35 cellular contexts compared by ENCODE assay signal in the genomic region with DNA sequence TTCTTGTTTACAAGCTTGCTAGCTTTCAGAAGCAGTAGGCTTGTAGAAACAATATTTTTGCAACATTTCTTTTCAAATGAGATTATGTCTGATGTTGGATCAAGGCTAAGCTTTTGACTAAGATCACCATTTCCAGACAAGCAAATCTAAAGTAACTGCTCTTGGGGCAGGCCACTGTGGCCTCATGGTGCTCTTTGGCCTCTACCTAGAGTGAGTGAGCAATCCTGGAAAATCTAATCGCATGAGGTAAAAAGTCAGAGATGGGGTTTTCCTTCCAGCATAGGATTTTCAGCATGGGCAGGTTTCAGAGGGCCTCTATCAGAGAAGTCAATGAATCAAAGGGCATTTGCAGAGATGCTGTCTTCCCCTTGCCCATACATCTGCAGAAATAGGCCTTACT.
"Had no signal": no experiment of that assay in that cellular context is flagged by ENCODE, and none has a peak within 500 bp of the region (broad histone marks: within the 10 kb centered on the region; RNA-seq: fewer than 3 reads in every experiment).

No MANE protein-coding gene starts in this region.

- H3K9me3 ChIP-seq: MG63 had no signal

- H3K27me3 ChIP-seq: MG63 had no signal

- H3K27ac ChIP-seq: KMS-11 had no signal

- H3K36me3 ChIP-seq: MG63 had no signal

- H3K4me3 ChIP-seq: MG63 had no signal

- DNase-seq: Karpas-422, Kasumi-1, MG63, MM.1S, MV-4-11, NCI-H1048, NCI-H1092, NCI-H1092 treated with DMSO at 0.1 percent for 48 hours, NCI-H1105, NCI-H1105 treated with DMSO at 0.1 percent for 48 hours, NCI-H1417, NCI-H1417 treated with DMSO at 0.1 percent for 48 hours, NCI-H1436, NCI-H1436 treated with DMSO at 0.1 percent for 48 hours, NCI-H146, NCI-H1694, NCI-H1694 treated with DMSO at 0.1 percent for 48 hours, NCI-H187, NCI-H187 treated with DMSO at 0.1 percent for 48 hours, NCI-H1930, NCI-H2029, NCI-H2029 treated with DMSO at 0.1 percent for 48 hours, NCI-H2081, NCI-H2081 treated with DMSO at 0.1 percent for 48 hours, NCI-H2107, NCI-H2171, NCI-H2171 treated with DMSO at 0.1 percent for 48 hours, NCI-H226, NCI-H345, NCI-H446, NCI-H446 treated with DMSO at 0.1 percent for 48 hours, NCI-H510A, NCI-H510A treated with DMSO at 0.1 percent for 48 hours, NCI-H524 had no signal

- H3K4me2 ChIP-seq: KMS-11 had no signal

- H3K9ac ChIP-seq: KMS-11 had no signal
